ENCODE assay signal across 8 cellular contexts in genomic region chr9:71647094-71647591, GRCh38.
DNase-seq lines count a peak whose midpoint lies in the region; ATAC-seq and TF ChIP-seq lines count a peak whose summit lies in the region.

No MANE protein-coding gene starts in this region.

- H3K36me3 Mint-ChIP-seq in CD4-positive, alpha-beta T cell (ENCODE audit: low read depth): no peaks in the 10 kb centered on the region
- no peaks in the 10 kb centered on the region for H3K36me3 Mint-ChIP-seq in dendritic cell treated with granulocyte-macrophage colony-stimulating factor and Interleukin-4, amounts not matched to agents 40 ng/mL and 50 ng/mL, for 4 days (ENCODE audit: low read depth)

- H4K91ac ChIP-seq in mesenchymal stem cell (ENCODE audit: low read length): no peak overlapping the region

- no peak overlapping the region for H3K14ac ChIP-seq in mesenchymal stem cell (ENCODE audit: low read length in 2 of 2)

- no peak overlapping the region for H3K27ac ChIP-seq in CD4-positive, alpha-beta T cell (ENCODE audit: low read depth, low read length)
- H3K27ac ChIP-seq in Peyer's patch (no peak overlapping the region), mesenchymal stem cell (ENCODE audit: low read length, poor library complexity, severe bottlenecking) (peak overlapping the region; percentile 2), uterus (no peak overlapping the region), WERI-Rb-1 (no peak overlapping the region)

- H3K4ac ChIP-seq in mesenchymal stem cell (ENCODE audit: low read depth in 1 of 2, low read length in 2 of 2): no peak overlapping the region

- no peak overlapping the region for H2BK120ac ChIP-seq in mesenchymal stem cell (ENCODE audit: low read depth, low read length)

- no peaks in the 10 kb centered on the region for H3K27me3 ChIP-seq in CD4-positive, alpha-beta T cell (ENCODE audit: control insufficient read depth, insufficient read depth, low read length)
- H3K27me3 ChIP-seq in Peyer's patch (no peaks in the 10 kb centered on the region), mesenchymal stem cell (ENCODE audit: control insufficient read depth in 1 of 2, insufficient read depth in 1 of 2, low read length in 2 of 2) (peaks cover 0 to 10% of the 10 kb centered on the region in 2 experiments), uterus (no peaks in the 10 kb centered on the region), WERI-Rb-1 (ENCODE audit: insufficient read depth, low read depth, severe bottlenecking) (no peaks in the 10 kb centered on the region)

- no peak overlapping the region for H2AK5ac ChIP-seq in mesenchymal stem cell (ENCODE audit: low read length, severe bottlenecking)

- H2BK12ac ChIP-seq in mesenchymal stem cell (ENCODE audit: low read length in 2 of 2): no peak overlapping the region

- H3K18ac ChIP-seq in mesenchymal stem cell (ENCODE audit: low read depth in 1 of 2, low read length in 2 of 2): peak overlapping the region; percentile 5 to 47

- peak overlapping the region; percentile 9 for H3K4me2 ChIP-seq in mesenchymal stem cell (ENCODE audit: low read length, poor library complexity, severe bottlenecking)

- H2BK15ac ChIP-seq in mesenchymal stem cell (ENCODE audit: low read depth, poor library complexity, severe bottlenecking): no peak overlapping the region

- no peak overlapping the region for H3K9ac ChIP-seq in mesenchymal stem cell (ENCODE audit: low read length)

- POLR2A ChIA-PET in CD4-positive, alpha-beta T cell (lab: Charles Lee): interaction anchor here (2.0 to 2.1 kb wide), 2 partner anchors 9 to 38 kb away, joined by 7 read pairs; no protein-coding TSS in a partner anchor

- TF ChIP-seq CTCF in CD4-positive, alpha-beta T cell (IDR thresholded peaks at IDR 0.05): no peak
- TF ChIP-seq CTCF in Peyer's patch (IDR thresholded peaks at IDR 0.05): no peak
- no peak for TF ChIP-seq CTCF in uterus (IDR thresholded peaks at IDR 0.05)
- TF ChIP-seq CTCF in WERI-Rb-1 (IDR thresholded peaks at IDR 0.05; ENCODE audit: low read depth, low read length): no peak

- CTCF ChIA-PET in CD4-positive, alpha-beta T cell (lab: Charles Lee): no interaction called here

- H3K4me1 Mint-ChIP-seq in CD4-positive, alpha-beta T cell (ENCODE audit: low read depth): peaks cover 31% of the 10 kb centered on the region
- peaks cover 67% of the 10 kb centered on the region for H3K4me1 Mint-ChIP-seq in dendritic cell treated with granulocyte-macrophage colony-stimulating factor and Interleukin-4, amounts not matched to agents 40 ng/mL and 50 ng/mL, for 4 days (ENCODE audit: low read depth)

- H3K4me3 ChIP-seq in Peyer's patch (no peak overlapping the region), mesenchymal stem cell (ENCODE audit: insufficient read depth in 1 of 2, low read depth in 1 of 2, low read length in 2 of 2) (peak overlapping the region in 1 of 2 experiments; percentile 12), uterus (no peak overlapping the region), WERI-Rb-1 (ENCODE audit: low read depth, low read length) (no peak overlapping the region)

- no peak overlapping the region for H3K23ac ChIP-seq in mesenchymal stem cell (ENCODE audit: low read length in 2 of 2)

- no peak for ATAC-seq in CD4-positive, alpha-beta T cell (ENCODE audit: poor library complexity)
- ATAC-seq in GM21447 (IDR thresholded peaks at IDR 0.05; ENCODE audit: unreplicated experiment): peak; percentile 79

- no peaks in the 10 kb centered on the region for H3K9me3 Mint-ChIP-seq in CD4-positive, alpha-beta T cell
- peaks cover 10% of the 10 kb centered on the region for H3K9me3 Mint-ChIP-seq in dendritic cell treated with granulocyte-macrophage colony-stimulating factor and Interleukin-4, amounts not matched to agents 40 ng/mL and 50 ng/mL, for 4 days

- TF ChIP-seq POLR2A in Peyer's patch (IDR thresholded peaks at IDR 0.05) (no peak), uterus (IDR thresholded peaks at IDR 0.05) (no peak)

- no peaks in the 10 kb centered on the region for H3K9me3 ChIP-seq in CD4-positive, alpha-beta T cell (ENCODE audit: control insufficient read depth, low read length)
- H3K9me3 ChIP-seq in Peyer's patch (no peaks in the 10 kb centered on the region), mesenchymal stem cell (ENCODE audit: control insufficient read depth, low read length) (no peaks in the 10 kb centered on the region), uterus (no peaks in the 10 kb centered on the region), WERI-Rb-1 (ENCODE audit: severe bottlenecking) (no peaks in the 10 kb centered on the region)

- H3K27ac Mint-ChIP-seq in CD4-positive, alpha-beta T cell: no peak overlapping the region
- H3K27ac Mint-ChIP-seq in dendritic cell treated with granulocyte-macrophage colony-stimulating factor and Interleukin-4, amounts not matched to agents 40 ng/mL and 50 ng/mL, for 4 days: peak overlapping the region; percentile 76

- H3K4me1 ChIP-seq in Peyer's patch: peaks cover 0 to 13% (median 2%) of the 10 kb centered on the region in 4 donors
- H3K4me1 ChIP-seq in mesenchymal stem cell (ENCODE audit: control insufficient read depth, insufficient read depth, low read depth, low read length): peaks cover 5% of the 10 kb centered on the region
- no peaks in the 10 kb centered on the region for H3K4me1 ChIP-seq in uterus

- peak in 2 of 10 experiments; percentile 1 to 5 for DNase-seq in CD4-positive, alpha-beta T cell
- DNase-seq in Peyer's patch: peak; percentile 35 to 85 (median 53)
- DNase-seq in mesenchymal stem cell: peak; percentile 87
- DNase-seq in uterus: peak; percentile 16 to 59
- no peak for DNase-seq in NCI-H2196 (lab: John Stamatoyannopoulos, UW; ENCODE audit: unreplicated experiment)
- no peak for DNase-seq in WERI-Rb-1

- no peak overlapping the region for H4K8ac ChIP-seq in mesenchymal stem cell (ENCODE audit: low read length)

- intact Hi-C loops in CD4-positive, alpha-beta T cell (cut with DNase I, micrococcal nuclease): no loop called here
- intact Hi-C loops in dendritic cell treated with granulocyte-macrophage colony-stimulating factor and Interleukin-4, amounts not matched to agents 40 ng/mL and 50 ng/mL, for 4 days (cut with micrococcal nuclease): loop anchor here (1.0 kb wide), 1 partner anchor 9 kb away; no protein-coding TSS in a partner anchor
- intact Hi-C loops in uterus (cut with DNase I; ENCODE audit: low total_unique reads): no loop called here

- WGBS in mesenchymal stem cell: 3% methylated on average over 7 of the region's 7 CpGs

- peak overlapping the region; percentile 50 for H3K4me3 Mint-ChIP-seq in CD4-positive, alpha-beta T cell
- peak overlapping the region; percentile 43 for H3K4me3 Mint-ChIP-seq in dendritic cell treated with granulocyte-macrophage colony-stimulating factor and Interleukin-4, amounts not matched to agents 40 ng/mL and 50 ng/mL, for 4 days

- peaks cover 6% of the 10 kb centered on the region for H3K27me3 Mint-ChIP-seq in CD4-positive, alpha-beta T cell
- peaks cover 4% of the 10 kb centered on the region for H3K27me3 Mint-ChIP-seq in dendritic cell treated with granulocyte-macrophage colony-stimulating factor and Interleukin-4, amounts not matched to agents 40 ng/mL and 50 ng/mL, for 4 days

- no peaks in the 10 kb centered on the region for H3K79me1 ChIP-seq in mesenchymal stem cell (replicated peaks; ENCODE audit: low read length, poor library complexity, severe bottlenecking)

- H3K36me3 ChIP-seq in Peyer's patch: no peaks in the 10 kb centered on the region
- H3K36me3 ChIP-seq in mesenchymal stem cell (ENCODE audit: control insufficient read depth in 1 of 2, insufficient read depth in 2 of 2, low read depth in 1 of 2, low read length in 2 of 2): no peaks in the 10 kb centered on the region
- H3K36me3 ChIP-seq in uterus: no peaks in the 10 kb centered on the region
- no peaks in the 10 kb centered on the region for H3K36me3 ChIP-seq in WERI-Rb-1

- H2AFZ ChIP-seq in mesenchymal stem cell (ENCODE audit: low read depth, low read length): no peak overlapping the region

- H2BK5ac ChIP-seq in mesenchymal stem cell (ENCODE audit: low read depth, low read length, poor library complexity, severe bottlenecking): no peak overlapping the region

Comparison
In these comparisons a context has a peak if more than half of its experiments do, and no peak if none do; other contexts are left out.
1. DNase-seq: peak in Peyer's patch (3 of 3), mesenchymal stem cell (single experiment) and uterus (2 of 2); none in NCI-H2196 (single experiment) and WERI-Rb-1 (single experiment).